Comparison of ENCODE assay signal across 24 cellular contexts in the genomic region with DNA sequence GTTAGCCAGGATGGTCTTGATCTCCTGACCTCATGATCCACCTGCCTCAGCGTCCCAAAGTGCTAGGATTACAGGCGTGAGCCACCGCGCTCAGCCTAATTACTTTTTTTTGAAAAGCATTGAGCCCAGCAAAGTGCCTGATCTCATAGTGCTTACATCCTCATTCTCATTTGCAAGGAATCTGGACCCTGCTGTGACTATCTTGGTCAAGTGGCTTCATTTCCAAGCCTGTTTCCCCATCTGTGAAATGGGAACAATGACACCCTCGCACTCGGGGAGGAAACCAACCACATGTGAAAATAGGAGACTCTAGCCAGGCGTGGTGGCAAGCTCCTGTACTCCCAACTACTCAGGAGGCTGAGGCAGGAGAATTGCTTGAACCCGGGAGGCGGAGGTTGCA. TPM values are rescaled to one million over a fixed set of nuclear protein-coding genes. Genes with fewer than 3 reads are reported as not detected.
"Had no signal": no experiment of that assay in that cellular context is flagged by ENCODE, and none has a peak within 500 bp of the region (broad histone marks: within the 10 kb centered on the region; RNA-seq: fewer than 3 reads in every experiment).

No MANE protein-coding gene starts in this region.

- H3K9me3 Mint-ChIP-seq: endodermal cell had no signal

- H3K27me3 ChIP-seq: heart left ventricle, right atrium auricular region, stomach had no signal

- ATAC-seq: heart left ventricle; naive thymus-derived CD4-positive, alpha-beta T cell had no signal

- H3K27ac Mint-ChIP-seq: endodermal cell had no signal

- DNase-seq: effector CD4-positive, alpha-beta T cell; endodermal cell; erythroblast; foreskin melanocyte; heart left ventricle; hippocampal formation; naive thymus-derived CD4-positive, alpha-beta T cell; posterior cingulate gyrus; small intestine; stimulated activated CD4-positive, alpha-beta T cell treated with anti-CD3 and anti-CD28 coated beads, Interleukin-12 subunit alpha, Interleukin-12 subunit beta, amount 100 ng/mL, for 4 hours; stimulated activated naive CD4-positive, alpha-beta T cell; stomach; substantia nigra; trophoblast cell had no signal

- H3K9me3 ChIP-seq: heart left ventricle, right atrium auricular region, stomach, thoracic aorta had no signal

- H3K4me3 Mint-ChIP-seq: endodermal cell had no signal

- H3K4me3 ChIP-seq: coronary artery, heart left ventricle, right atrium auricular region, stomach, thoracic aorta had no signal

RNA-seq across cellular contexts. Expression of a gene that starts 1.6 kb away (rescaled TPM):
- polyA plus RNA-seq: neural cell had no signal

RNA-seq across cellular contexts. Expression of a gene that starts 28.5 kb away (rescaled TPM):
- total RNA-seq: endothelial cell of umbilical vein; glomerular endothelial cell; kidney epithelial cell; mesenteric fat pad; naive thymus-derived CD4-positive, alpha-beta T cell; osteocyte; right atrium auricular region; urinary bladder had no signal
- polyA plus RNA-seq: naive thymus-derived CD4-positive, alpha-beta T cell; neural cell; stomach had no signal
